ENCODE assay signal across 28 cellular contexts in the genomic region with DNA sequence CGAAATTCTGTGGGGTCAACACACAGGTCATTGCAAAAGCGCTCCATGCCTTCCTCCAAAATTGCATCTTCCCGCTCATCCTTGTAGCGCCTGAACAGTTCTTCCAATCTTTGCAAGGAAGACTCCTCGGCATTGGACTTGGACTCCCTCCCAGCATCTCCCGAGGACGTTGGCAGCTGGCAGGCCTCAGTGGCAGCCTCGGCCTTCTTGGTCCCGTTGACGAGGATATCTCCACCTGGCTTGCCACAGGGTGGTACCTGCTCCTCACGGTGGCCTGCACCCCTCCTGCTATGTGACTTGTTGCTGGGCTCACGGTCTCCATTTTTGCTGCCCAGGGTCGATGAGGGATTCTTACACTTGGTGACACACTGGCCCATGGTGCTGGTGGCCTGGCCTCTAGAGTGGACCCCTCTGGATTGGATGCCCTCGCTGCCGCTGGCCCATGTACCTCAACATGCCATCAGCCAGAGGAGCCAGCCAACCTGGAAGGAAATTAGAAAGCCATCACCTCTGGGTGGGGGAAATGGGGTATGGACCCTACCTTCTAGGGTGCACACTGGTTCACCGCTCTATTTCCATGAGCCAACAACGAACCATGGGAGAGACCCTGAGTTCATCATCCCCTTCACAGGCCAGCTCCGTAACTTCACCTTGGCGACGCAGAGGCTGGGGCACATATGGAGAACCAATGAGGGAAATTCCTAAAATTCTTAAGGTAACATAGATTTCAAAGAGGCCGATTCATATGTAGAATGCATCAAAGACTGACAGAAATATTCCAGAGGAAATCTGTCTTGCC. TPM values are rescaled to one million over a fixed set of nuclear protein-coding genes. Genes with fewer than 3 reads are reported as not detected.
"Had no signal": no experiment of that assay in that cellular context is flagged by ENCODE, and none has a peak within 500 bp of the region (broad histone marks: within the 10 kb centered on the region; RNA-seq: fewer than 3 reads in every experiment).

No MANE protein-coding gene starts in this region.

- H3K9me3 Mint-ChIP-seq: activated CD4-positive, alpha-beta memory T cell treated with anti-CD3 and anti-CD28 coated beads, Interleukin-2, amount 10 ng/mL, durations not matched to agents 7 days and 5 days; activated naive CD4-positive, alpha-beta T cell treated with anti-CD3 and anti-CD28 coated beads, Interleukin-2, amount 10 ng/mL, durations not matched to agents 7 days and 5 days; activated naive CD8-positive, alpha-beta T cell treated with anti-CD3 and anti-CD28 coated beads, Interleukin-2, amount 10 ng/mL, durations not matched to agents 7 days and 5 days; activated T-cell treated with anti-CD3 and anti-CD28 coated beads, Interleukin-2, amount 50 U/mL, for 24 hours; central memory CD8-positive, alpha-beta T cell; nephron had no signal

- H3K27me3 Mint-ChIP-seq: activated CD4-positive, alpha-beta memory T cell treated with anti-CD3 and anti-CD28 coated beads, Interleukin-2, amount 10 ng/mL, durations not matched to agents 7 days and 5 days; activated naive CD4-positive, alpha-beta T cell treated with anti-CD3 and anti-CD28 coated beads, Interleukin-2, amount 10 ng/mL, durations not matched to agents 7 days and 5 days; activated naive CD8-positive, alpha-beta T cell treated with anti-CD3 and anti-CD28 coated beads, Interleukin-2, amount 10 ng/mL, durations not matched to agents 7 days and 5 days; activated T-cell treated with anti-CD3 and anti-CD28 coated beads, Interleukin-2, amount 50 U/mL, for 24 hours; central memory CD8-positive, alpha-beta T cell had no signal

- H3K27ac ChIP-seq: gastrocnemius medialis, left lung, pancreas, upper lobe of left lung, vagina had no signal

- H3K27ac Mint-ChIP-seq: activated CD4-positive, alpha-beta memory T cell treated with anti-CD3 and anti-CD28 coated beads, Interleukin-2, amount 10 ng/mL, durations not matched to agents 7 days and 5 days; activated naive CD4-positive, alpha-beta T cell treated with anti-CD3 and anti-CD28 coated beads, Interleukin-2, amount 10 ng/mL, durations not matched to agents 7 days and 5 days; activated naive CD8-positive, alpha-beta T cell treated with anti-CD3 and anti-CD28 coated beads, Interleukin-2, amount 10 ng/mL, durations not matched to agents 7 days and 5 days; activated T-cell treated with anti-CD3 and anti-CD28 coated beads, Interleukin-2, amount 50 U/mL, for 24 hours; nephron had no signal

- ATAC-seq: gastrocnemius medialis; pancreas; stimulated activated naive CD8-positive, alpha-beta T cell treated with anti-CD3 and anti-CD28 coated beads, Interleukin-15, Interleukin-2, amounts not matched to agents 100 U/mL and 50 U/mL, for 24 hours had no signal

- H3K9me3 ChIP-seq: ascending aorta, gastrocnemius medialis, left lung, pancreas, right atrium auricular region, thoracic aorta, upper lobe of left lung, vagina had no signal

- H3K4me3 Mint-ChIP-seq: activated CD4-positive, alpha-beta memory T cell treated with anti-CD3 and anti-CD28 coated beads, Interleukin-2, amount 10 ng/mL, durations not matched to agents 7 days and 5 days; activated naive CD4-positive, alpha-beta T cell treated with anti-CD3 and anti-CD28 coated beads, Interleukin-2, amount 10 ng/mL, durations not matched to agents 7 days and 5 days; activated naive CD8-positive, alpha-beta T cell treated with anti-CD3 and anti-CD28 coated beads, Interleukin-2, amount 10 ng/mL, durations not matched to agents 7 days and 5 days; activated T-cell treated with anti-CD3 and anti-CD28 coated beads, Interleukin-2, amount 50 U/mL, for 24 hours; central memory CD8-positive, alpha-beta T cell; nephron had no signal

- H3K27me3 ChIP-seq: ascending aorta, gastrocnemius medialis, left lung, pancreas, right atrium auricular region, upper lobe of left lung, vagina had no signal

- DNase-seq: activated CD4-positive, alpha-beta memory T cell treated with anti-CD3 and anti-CD28 coated beads, Interleukin-2, amount 10 ng/mL, durations not matched to agents 7 days and 5 days; activated CD4-positive, alpha-beta T cell treated with anti-CD3 and anti-CD28 coated beads for 48 hours; activated CD8-positive, alpha-beta memory T cell treated with anti-CD3 and anti-CD28 coated beads, Interleukin-2, amount 50 U/mL, for 48 hours; activated gamma-delta T cell; activated naive CD4-positive, alpha-beta T cell treated with anti-CD3 and anti-CD28 coated beads, Interleukin-2, amount 10 ng/mL, durations not matched to agents 7 days and 5 days; activated naive CD8-positive, alpha-beta T cell treated with anti-CD3 and anti-CD28 coated beads, Interleukin-2, amount 10 ng/mL, durations not matched to agents 7 days and 5 days; activated T-cell treated with anti-CD3 and anti-CD28 coated beads, Interleukin-2, amount 50 U/mL, for 24 hours; dermis blood vessel endothelial cell; effector CD4-positive, alpha-beta T cell; gastrocnemius medialis; glutamatergic neuron; nucleus accumbens; pancreas; stimulated activated CD4-positive, alpha-beta T cell treated with anti-CD3 and anti-CD28 coated beads, Interleukin-15, amount 100 ng/mL, for 24 hours; stimulated activated CD4-positive, alpha-beta T cell treated with anti-CD3 and anti-CD28 coated beads, Interleukin-2, amount 100 ng/mL, for 24 hours; stimulated activated naive CD8-positive, alpha-beta T cell treated with anti-CD3 and anti-CD28 coated beads, Interleukin-15, Interleukin-2, amounts not matched to agents 100 U/mL and 50 U/mL, for 24 hours; T-helper 2 cell had no signal

- FAIRE-seq: colon, islet of Langerhans, pancreas had no signal

- H3K4me3 ChIP-seq: ascending aorta, gastrocnemius medialis, left lung, lung, pancreas, right atrium auricular region, thoracic aorta, upper lobe of left lung, vagina had no signal

RNA-seq across cellular contexts. Expression of a gene that starts 56.1 kb away (rescaled TPM):
- total RNA-seq: ascending aorta had no signal
